Comparison of ENCODE assay signal across 35 cellular contexts in genomic region chr7:142228681-142229080, GRCh38. TPM values are rescaled to one million over a fixed set of nuclear protein-coding genes. Genes with fewer than 3 reads are reported as not detected.
"Had no signal": no experiment of that assay in that cellular context is flagged by ENCODE, and none has a peak within 500 bp of the region (broad histone marks: within the 10 kb centered on the region; RNA-seq: fewer than 3 reads in every experiment).

No MANE protein-coding gene starts in this region.

- FAIRE-seq: endometrium, endothelial cell of umbilical vein had no signal

- H3K27me3 ChIP-seq: ascending aorta, breast epithelium, cardiac muscle cell, colonic mucosa, esophagus squamous epithelium had no signal

- ATAC-seq: activated CD4-positive, alpha-beta T cell treated with anti-CD3 and anti-CD28 coated beads for 36 hours; activated CD8-positive, alpha-beta T cell treated with anti-CD3 and anti-CD28 coated beads, Interleukin-2, amount 10 ng/mL, durations not matched to agents 7 days and 5 days; activated naive CD4-positive, alpha-beta T cell treated with anti-CD3 and anti-CD28 coated beads, Interleukin-2, amount 50 U/mL, for 72 hours; activated T-cell treated with anti-CD3 and anti-CD28 coated beads, Interleukin-2, amount 50 U/mL, for 72 hours; gastroesophageal sphincter; heart right ventricle had no signal

- H3K4me1 ChIP-seq: ascending aorta, breast epithelium, colonic mucosa, esophagus squamous epithelium, gastroesophageal sphincter, heart right ventricle had no signal

- H3K9me3 ChIP-seq: ascending aorta, breast epithelium, colonic mucosa, esophagus squamous epithelium, gastroesophageal sphincter, heart right ventricle had no signal

- H3K36me3 ChIP-seq: ascending aorta, breast epithelium, cardiac muscle cell, colonic mucosa, esophagus squamous epithelium, gastroesophageal sphincter, heart right ventricle had no signal

- DNase-seq: activated CD4-positive, alpha-beta memory T cell treated with anti-CD3 and anti-CD28 coated beads for 36 hours; activated CD4-positive, alpha-beta T cell treated with anti-CD3 and anti-CD28 coated beads for 36 hours; activated CD4-positive, alpha-beta T cell treated with anti-CD3 and anti-CD28 coated beads, Interleukin-2, amount 10 ng/mL, durations not matched to agents 24 days and 14 days; activated CD4-positive, CD25-positive, alpha-beta regulatory T cell; activated CD4-positive, CD25-positive, alpha-beta regulatory T cell treated with anti-CD3 and anti-CD28 coated beads, Interleukin-2, amount 50 U/mL, for 72 hours; activated CD8-positive, alpha-beta memory T cell treated with anti-CD3 and anti-CD28 coated beads, Interleukin-2, amount 50 U/mL, for 48 hours; activated CD8-positive, alpha-beta T cell treated with anti-CD3 and anti-CD28 coated beads, Interleukin-2, amount 10 ng/mL, durations not matched to agents 7 days and 5 days; activated gamma-delta T cell; activated naive CD4-positive, alpha-beta T cell; activated naive CD4-positive, alpha-beta T cell treated with anti-CD3 and anti-CD28 coated beads, Interleukin-2, amount 10 ng/mL, durations not matched to agents 7 days and 5 days; activated naive CD8-positive, alpha-beta T cell treated with anti-CD3 and anti-CD28 coated beads, Interleukin-2, amount 10 ng/mL, durations not matched to agents 7 days and 5 days; activated T-cell treated with anti-CD3 and anti-CD28 coated beads for 4 hours; activated T-cell treated with anti-CD3 and anti-CD28 coated beads, Interleukin-2, amount 50 U/mL, for 24 hours; activated T-cell treated with anti-CD3 and anti-CD28 coated beads, Interleukin-2, amount 50 U/mL, for 72 hours; central memory CD4-positive, alpha-beta T cell; cerebellar nuclear complex; colonic mucosa; effector CD8-positive, alpha-beta T cell; esophagus squamous epithelium; foreskin melanocyte; heart right ventricle; T-helper 2 cell had no signal

- H3K27ac ChIP-seq: ascending aorta, breast epithelium, cardiac muscle cell, colonic mucosa, epithelial cell of prostate, esophagus squamous epithelium, gastroesophageal sphincter, heart right ventricle had no signal

- H3K4me3 ChIP-seq: ascending aorta, breast epithelium, cardiac muscle cell, colonic mucosa, esophagus squamous epithelium, gastroesophageal sphincter, heart right ventricle had no signal

RNA-seq across cellular contexts. Expression of gene PRSS58, which starts 29.2 kb away (rescaled TPM):
- total RNA-seq: activated CD4-positive, alpha-beta memory T cell treated with anti-CD3 and anti-CD28 coated beads for 36 hours; activated CD4-positive, alpha-beta T cell treated with anti-CD3 and anti-CD28 coated beads for 36 hours; activated CD4-positive, alpha-beta T cell treated with anti-CD3 and anti-CD28 coated beads, Interleukin-2, amount 10 ng/mL, durations not matched to agents 24 days and 14 days; activated CD8-positive, alpha-beta T cell treated with anti-CD3 and anti-CD28 coated beads, Interleukin-2, amount 10 ng/mL, durations not matched to agents 7 days and 5 days; activated naive CD4-positive, alpha-beta T cell treated with anti-CD3 and anti-CD28 coated beads, Interleukin-2, amount 50 U/mL, for 72 hours; activated naive CD8-positive, alpha-beta T cell treated with anti-CD3 and anti-CD28 coated beads, Interleukin-2, amount 10 ng/mL, durations not matched to agents 7 days and 5 days; activated T-cell treated with anti-CD3 and anti-CD28 coated beads, Interleukin-2, amount 50 U/mL, for 72 hours; ascending aorta; breast epithelium; cardiac muscle cell; colonic mucosa; dermis microvascular lymphatic vessel endothelial cell; endothelial cell of umbilical vein; esophagus squamous epithelium; fibroblast of lung; fibroblast of villous mesenchyme; gastroesophageal sphincter; glomerular endothelial cell; heart right ventricle had no signal
- polyA plus RNA-seq: cardiac muscle cell, endothelial cell of umbilical vein, esophagus, fibroblast of lung, heart right ventricle had no signal
